Comparison of ENCODE assay signal across 1 cellular context in genomic region chr3:122383915-122384697, GRCh38.
TF ChIP-seq lines count a peak whose summit lies in the region.

A gene with protein sequence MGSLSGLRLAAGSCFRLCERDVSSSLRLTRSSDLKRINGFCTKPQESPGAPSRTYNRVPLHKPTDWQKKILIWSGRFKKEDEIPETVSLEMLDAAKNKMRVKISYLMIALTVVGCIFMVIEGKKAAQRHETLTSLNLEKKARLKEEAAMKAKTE (plus strand): TSS chr3:122384182. CDS start chr3:122384266, 84 bp downstream.

TF ChIP-seq in HepG2, 621 proteins besides CTCF, POLR2A, EP300 and RAD21 (continued from another document and continues in another):
- TF ChIP-seq ARID5B (CRISPR knock-in tag; IDR thresholded peaks at IDR 0.05) (peak; percentile 91), ZNF614 (CRISPR knock-in tag; IDR thresholded peaks at IDR 0.05; ENCODE audit: borderline replicate concordance) (peak; percentile 94; the same call in 1 of the 2 replicates), MXD4 (CRISPR knock-in tag; IDR thresholded peaks at IDR 0.05) (peak; percentile 81), SAP130 (CRISPR knock-in tag; IDR thresholded peaks at IDR 0.05; ENCODE audit: low read depth) (peak; percentile 99), CEBPB (IDR thresholded peaks at IDR 0.05; ENCODE audit: borderline replicate concordance, low read depth, low read length) (no peak), RXRB (CRISPR knock-in tag; IDR thresholded peaks at IDR 0.05; ENCODE audit: borderline replicate concordance) (peak; percentile 79), POLR2AphosphoS5 (IDR thresholded peaks at IDR 0.05; ENCODE audit: low read depth, low read length) (peak; percentile 91), HNRNPH1 (optimal IDR thresholded peaks at IDR 0.05; ENCODE audit: low read depth, low read length) (no peak), ZNF740 (CRISPR knock-in tag; IDR thresholded peaks at IDR 0.05) (peak; percentile 77; the same call in 1 of the 2 replicates), ZNF768 (CRISPR knock-in tag; IDR thresholded peaks at IDR 0.05) (peak; percentile 85), BCLAF1 (IDR thresholded peaks at IDR 0.05) (no peak), CBX5 (CRISPR knock-in tag; IDR thresholded peaks at IDR 0.05; ENCODE audit: borderline replicate concordance) (peak; percentile 95; the same call in 1 of the 2 replicates), PHF8 (CRISPR knock-in tag; IDR thresholded peaks at IDR 0.05) (peak; percentile 78), JUNB (CRISPR knock-in tag; IDR thresholded peaks at IDR 0.05; ENCODE audit: borderline replicate concordance) (no peak), ELF1 (CRISPR knock-in tag; IDR thresholded peaks at IDR 0.05) (peak; percentile 45; the same call in 1 of the 2 replicates), YY1 (IDR thresholded peaks at IDR 0.05; ENCODE audit: insufficient read depth, insufficient replicate concordance, low read depth, low read length) (peak; percentile 85), ADNP (CRISPR knock-in tag; IDR thresholded peaks at IDR 0.05) (no peak), NFYC (CRISPR knock-in tag; IDR thresholded peaks at IDR 0.05) (peak; percentile 49; the same call in 1 of the 2 replicates), ZSCAN21 (CRISPR knock-in tag; IDR thresholded peaks at IDR 0.05; ENCODE audit: borderline replicate concordance) (peak; percentile 87; the same call in 1 of the 2 replicates), BRD4 (CRISPR knock-in tag; IDR thresholded peaks at IDR 0.05) (peak; percentile 94), ZNF841 (CRISPR knock-in tag; IDR thresholded peaks at IDR 0.05; ENCODE audit: borderline replicate concordance) (no peak), ZFYVE20 (CRISPR knock-in tag; IDR thresholded peaks at IDR 0.05; ENCODE audit: borderline replicate concordance, low read depth) (no peak), ZFP1 (CRISPR knock-in tag; IDR thresholded peaks at IDR 0.05) (no peak), HMGA1 (CRISPR knock-in tag; conservative IDR thresholded peaks at IDR 0.05) (no peak), ZNF143 (CRISPR knock-in tag; IDR thresholded peaks at IDR 0.05) (peak; percentile 55; the same call in 1 of the 2 replicates), JUND (CRISPR knock-in tag; IDR thresholded peaks at IDR 0.05) (0 out of 2 replicates have a peak, but pooled peaks have one; percentile 31), ZSCAN22 (CRISPR knock-in tag; IDR thresholded peaks at IDR 0.05) (no peak), ATF7 (IDR thresholded peaks at IDR 0.05) (no peak), ATF7 (CRISPR knock-in tag; IDR thresholded peaks at IDR 0.05) (peak; percentile 79), KAT7 (CRISPR knock-in tag; IDR thresholded peaks at IDR 0.05; ENCODE audit: borderline replicate concordance) (peak; percentile 100), ELF4 (CRISPR knock-in tag; IDR thresholded peaks at IDR 0.05; ENCODE audit: borderline replicate concordance) (no peak; the same call in 1 of the 2 replicates), NFKBIZ (CRISPR knock-in tag; IDR thresholded peaks at IDR 0.05) (0 out of 2 replicates have a peak, but pooled peaks have one; percentile 28), ZNF3 (CRISPR knock-in tag; IDR thresholded peaks at IDR 0.05) (no peak), RFX1 (IDR thresholded peaks at IDR 0.05) (no peak)
- TF ChIP-seq, protein P1, sequence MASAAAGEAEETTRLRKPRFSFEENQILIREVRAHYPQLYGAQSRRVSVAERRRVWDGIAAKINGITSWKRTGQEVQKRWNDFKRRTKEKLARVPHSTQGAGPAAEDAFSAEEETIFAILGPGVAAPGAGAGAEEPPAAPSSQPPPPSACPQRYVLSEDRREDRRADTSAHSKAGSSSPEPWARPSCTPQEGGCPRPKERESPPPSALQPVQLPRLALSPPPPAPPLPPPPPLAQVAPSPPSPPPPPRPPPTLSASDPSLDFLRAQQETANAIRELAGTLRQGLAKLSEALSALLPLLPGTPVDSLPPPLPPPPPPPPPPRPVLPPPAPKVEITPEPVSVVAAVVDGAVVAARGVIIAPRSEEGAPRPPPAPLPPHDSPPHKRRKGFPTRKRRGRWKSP (CRISPR knock-in tag; IDR thresholded peaks at IDR 0.05), result peak; percentile 98
- TF ChIP-seq, protein P2, sequence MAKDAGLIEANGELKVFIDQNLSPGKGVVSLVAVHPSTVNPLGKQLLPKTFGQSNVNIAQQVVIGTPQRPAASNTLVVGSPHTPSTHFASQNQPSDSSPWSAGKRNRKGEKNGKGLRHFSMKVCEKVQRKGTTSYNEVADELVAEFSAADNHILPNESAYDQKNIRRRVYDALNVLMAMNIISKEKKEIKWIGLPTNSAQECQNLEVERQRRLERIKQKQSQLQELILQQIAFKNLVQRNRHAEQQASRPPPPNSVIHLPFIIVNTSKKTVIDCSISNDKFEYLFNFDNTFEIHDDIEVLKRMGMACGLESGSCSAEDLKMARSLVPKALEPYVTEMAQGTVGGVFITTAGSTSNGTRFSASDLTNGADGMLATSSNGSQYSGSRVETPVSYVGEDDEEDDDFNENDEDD (CRISPR knock-in tag; IDR thresholded peaks at IDR 0.05; ENCODE audit: borderline replicate concordance), result peak; percentile 90
- TF ChIP-seq, protein P3, sequence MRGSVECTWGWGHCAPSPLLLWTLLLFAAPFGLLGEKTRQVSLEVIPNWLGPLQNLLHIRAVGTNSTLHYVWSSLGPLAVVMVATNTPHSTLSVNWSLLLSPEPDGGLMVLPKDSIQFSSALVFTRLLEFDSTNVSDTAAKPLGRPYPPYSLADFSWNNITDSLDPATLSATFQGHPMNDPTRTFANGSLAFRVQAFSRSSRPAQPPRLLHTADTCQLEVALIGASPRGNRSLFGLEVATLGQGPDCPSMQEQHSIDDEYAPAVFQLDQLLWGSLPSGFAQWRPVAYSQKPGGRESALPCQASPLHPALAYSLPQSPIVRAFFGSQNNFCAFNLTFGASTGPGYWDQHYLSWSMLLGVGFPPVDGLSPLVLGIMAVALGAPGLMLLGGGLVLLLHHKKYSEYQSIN (CRISPR knock-in tag; IDR thresholded peaks at IDR 0.05; ENCODE audit: borderline replicate concordance), result no peak
- TF ChIP-seq, protein P4, sequence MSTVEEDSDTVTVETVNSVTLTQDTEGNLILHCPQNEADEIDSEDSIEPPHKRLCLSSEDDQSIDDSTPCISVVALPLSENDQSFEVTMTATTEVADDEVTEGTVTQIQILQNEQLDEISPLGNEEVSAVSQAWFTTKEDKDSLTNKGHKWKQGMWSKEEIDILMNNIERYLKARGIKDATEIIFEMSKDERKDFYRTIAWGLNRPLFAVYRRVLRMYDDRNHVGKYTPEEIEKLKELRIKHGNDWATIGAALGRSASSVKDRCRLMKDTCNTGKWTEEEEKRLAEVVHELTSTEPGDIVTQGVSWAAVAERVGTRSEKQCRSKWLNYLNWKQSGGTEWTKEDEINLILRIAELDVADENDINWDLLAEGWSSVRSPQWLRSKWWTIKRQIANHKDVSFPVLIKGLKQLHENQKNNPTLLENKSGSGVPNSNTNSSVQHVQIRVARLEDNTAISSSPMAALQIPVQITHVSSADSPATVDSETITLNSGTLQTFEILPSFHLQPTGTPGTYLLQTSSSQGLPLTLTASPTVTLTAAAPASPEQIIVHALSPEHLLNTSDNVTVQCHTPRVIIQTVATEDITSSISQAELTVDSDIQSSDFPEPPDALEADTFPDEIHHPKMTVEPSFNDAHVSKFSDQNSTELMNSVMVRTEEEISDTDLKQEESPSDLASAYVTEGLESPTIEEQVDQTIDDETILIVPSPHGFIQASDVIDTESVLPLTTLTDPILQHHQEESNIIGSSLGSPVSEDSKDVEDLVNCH (CRISPR knock-in tag; IDR thresholded peaks at IDR 0.05), result no peak
- TF ChIP-seq, protein P5, sequence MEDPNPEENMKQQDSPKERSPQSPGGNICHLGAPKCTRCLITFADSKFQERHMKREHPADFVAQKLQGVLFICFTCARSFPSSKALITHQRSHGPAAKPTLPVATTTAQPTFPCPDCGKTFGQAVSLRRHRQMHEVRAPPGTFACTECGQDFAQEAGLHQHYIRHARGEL (CRISPR knock-in tag; IDR thresholded peaks at IDR 0.05), result no peak
- TF ChIP-seq, protein P6, sequence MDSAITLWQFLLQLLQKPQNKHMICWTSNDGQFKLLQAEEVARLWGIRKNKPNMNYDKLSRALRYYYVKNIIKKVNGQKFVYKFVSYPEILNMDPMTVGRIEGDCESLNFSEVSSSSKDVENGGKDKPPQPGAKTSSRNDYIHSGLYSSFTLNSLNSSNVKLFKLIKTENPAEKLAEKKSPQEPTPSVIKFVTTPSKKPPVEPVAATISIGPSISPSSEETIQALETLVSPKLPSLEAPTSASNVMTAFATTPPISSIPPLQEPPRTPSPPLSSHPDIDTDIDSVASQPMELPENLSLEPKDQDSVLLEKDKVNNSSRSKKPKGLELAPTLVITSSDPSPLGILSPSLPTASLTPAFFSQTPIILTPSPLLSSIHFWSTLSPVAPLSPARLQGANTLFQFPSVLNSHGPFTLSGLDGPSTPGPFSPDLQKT (CRISPR knock-in tag; IDR thresholded peaks at IDR 0.05; ENCODE audit: borderline replicate concordance), result no peak
- TF ChIP-seq, protein P7, sequence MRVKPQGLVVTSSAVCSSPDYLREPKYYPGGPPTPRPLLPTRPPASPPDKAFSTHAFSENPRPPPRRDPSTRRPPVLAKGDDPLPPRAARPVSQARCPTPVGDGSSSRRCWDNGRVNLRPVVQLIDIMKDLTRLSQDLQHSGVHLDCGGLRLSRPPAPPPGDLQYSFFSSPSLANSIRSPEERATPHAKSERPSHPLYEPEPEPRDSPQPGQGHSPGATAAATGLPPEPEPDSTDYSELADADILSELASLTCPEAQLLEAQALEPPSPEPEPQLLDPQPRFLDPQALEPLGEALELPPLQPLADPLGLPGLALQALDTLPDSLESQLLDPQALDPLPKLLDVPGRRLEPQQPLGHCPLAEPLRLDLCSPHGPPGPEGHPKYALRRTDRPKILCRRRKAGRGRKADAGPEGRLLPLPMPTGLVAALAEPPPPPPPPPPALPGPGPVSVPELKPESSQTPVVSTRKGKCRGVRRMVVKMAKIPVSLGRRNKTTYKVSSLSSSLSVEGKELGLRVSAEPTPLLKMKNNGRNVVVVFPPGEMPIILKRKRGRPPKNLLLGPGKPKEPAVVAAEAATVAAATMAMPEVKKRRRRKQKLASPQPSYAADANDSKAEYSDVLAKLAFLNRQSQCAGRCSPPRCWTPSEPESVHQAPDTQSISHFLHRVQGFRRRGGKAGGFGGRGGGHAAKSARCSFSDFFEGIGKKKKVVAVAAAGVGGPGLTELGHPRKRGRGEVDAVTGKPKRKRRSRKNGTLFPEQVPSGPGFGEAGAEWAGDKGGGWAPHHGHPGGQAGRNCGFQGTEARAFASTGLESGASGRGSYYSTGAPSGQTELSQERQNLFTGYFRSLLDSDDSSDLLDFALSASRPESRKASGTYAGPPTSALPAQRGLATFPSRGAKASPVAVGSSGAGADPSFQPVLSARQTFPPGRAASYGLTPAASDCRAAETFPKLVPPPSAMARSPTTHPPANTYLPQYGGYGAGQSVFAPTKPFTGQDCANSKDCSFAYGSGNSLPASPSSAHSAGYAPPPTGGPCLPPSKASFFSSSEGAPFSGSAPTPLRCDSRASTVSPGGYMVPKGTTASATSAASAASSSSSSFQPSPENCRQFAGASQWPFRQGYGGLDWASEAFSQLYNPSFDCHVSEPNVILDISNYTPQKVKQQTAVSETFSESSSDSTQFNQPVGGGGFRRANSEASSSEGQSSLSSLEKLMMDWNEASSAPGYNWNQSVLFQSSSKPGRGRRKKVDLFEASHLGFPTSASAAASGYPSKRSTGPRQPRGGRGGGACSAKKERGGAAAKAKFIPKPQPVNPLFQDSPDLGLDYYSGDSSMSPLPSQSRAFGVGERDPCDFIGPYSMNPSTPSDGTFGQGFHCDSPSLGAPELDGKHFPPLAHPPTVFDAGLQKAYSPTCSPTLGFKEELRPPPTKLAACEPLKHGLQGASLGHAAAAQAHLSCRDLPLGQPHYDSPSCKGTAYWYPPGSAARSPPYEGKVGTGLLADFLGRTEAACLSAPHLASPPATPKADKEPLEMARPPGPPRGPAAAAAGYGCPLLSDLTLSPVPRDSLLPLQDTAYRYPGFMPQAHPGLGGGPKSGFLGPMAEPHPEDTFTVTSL (CRISPR knock-in tag; IDR thresholded peaks at IDR 0.05; ENCODE audit: borderline replicate concordance), result peak; percentile 55; the same call in 1 of the 2 replicates
